9 cellular contexts compared by ENCODE assay signal in genomic region chr1:55580845-55581332, GRCh38.
DNase-seq lines count a peak whose midpoint lies in the region; ATAC-seq and TF ChIP-seq lines count a peak whose summit lies in the region.
"Had no signal": no experiment of that assay in that cellular context is flagged by ENCODE, and none has a peak within 500 bp of the region (broad histone marks: within the 10 kb centered on the region; RNA-seq: fewer than 3 reads in every experiment).

No MANE protein-coding gene starts in this region.

- H3K9me3 Mint-ChIP-seq in MCF 10A (ENCODE audit: unreplicated experiment): no peaks in the 10 kb centered on the region
- H3K9me3 Mint-ChIP-seq: activated T-cell treated with anti-CD3 and anti-CD28 coated beads, Interleukin-2, amount 50 U/mL, for 4 hours had no signal

- H3K4me3 Mint-ChIP-seq in MCF 10A (ENCODE audit: unreplicated experiment): peak overlapping the region; percentile 24
- H3K4me3 Mint-ChIP-seq: activated T-cell treated with anti-CD3 and anti-CD28 coated beads, Interleukin-2, amount 50 U/mL, for 4 hours had no signal

- no peaks in the 10 kb centered on the region for H3K27me3 Mint-ChIP-seq in MCF 10A (ENCODE audit: insufficient read depth, unreplicated experiment)

- H3K4me1 ChIP-seq in adrenal gland (replicated peaks in 1 of 2): no peaks in the 10 kb centered on the region

- H3K36me3 ChIP-seq in adrenal gland (replicated peaks in 1 of 2): no peaks in the 10 kb centered on the region

- H3K36me3 Mint-ChIP-seq in MCF 10A (ENCODE audit: insufficient read depth, unreplicated experiment): peaks cover 5% of the 10 kb centered on the region

- peaks cover 46% of the 10 kb centered on the region for H3K4me1 Mint-ChIP-seq in MCF 10A (ENCODE audit: insufficient read depth, unreplicated experiment)

- intact Hi-C loops in MCF 10A (cut with micrococcal nuclease) (no loop called here), dorsolateral prefrontal cortex (cut with DNase I) (no loop called here), adrenal gland (cut with DNase I) (no loop called here)

- peak overlapping the region in 13 of 21 experiments; percentile 17 to 81 (median 59) for H3K27ac ChIP-seq in skin epidermis
- H3K27ac ChIP-seq in dorsolateral prefrontal cortex: peak overlapping the region in 16 of 59 donors; percentile 3 to 62 (median 25)
- no peak overlapping the region for H3K27ac ChIP-seq in adrenal gland

- no peaks in the 10 kb centered on the region for H3K27me3 ChIP-seq in dorsolateral prefrontal cortex
- no peaks in the 10 kb centered on the region for H3K27me3 ChIP-seq in adrenal gland

- CTCF ChIA-PET in MCF 10A (lab: Yijun Ruan, JAX): interaction anchor here (0.6 to 1.3 kb wide), 4 partner anchors 10 to 1004 kb away, joined by 3 to 5 read pairs (median 3); no protein-coding TSS in a partner anchor

- 56 to 70% (median 69%) methylated on average over 3 of the region's 3 CpGs for WGBS in adrenal gland, 4 donors

- H3K4me3 ChIP-seq in skin epidermis: no peak overlapping the region
- peak overlapping the region in 2 of 59 donors; percentile 0 to 31 for H3K4me3 ChIP-seq in dorsolateral prefrontal cortex
- H3K4me3 ChIP-seq in adrenal gland: no peak overlapping the region

- no peak for ATAC-seq in HG02623 (IDR thresholded peaks at IDR 0.05; ENCODE audit: unreplicated experiment)
- ATAC-seq: activated T-cell treated with anti-CD3 and anti-CD28 coated beads, Interleukin-2, amount 50 U/mL, for 4 hours had no signal

- no peaks in the 10 kb centered on the region for H3K9me3 ChIP-seq in adrenal gland (replicated peaks in 1 of 3)

- no peak for TF ChIP-seq POLR2A in adrenal gland (IDR thresholded peaks at IDR 0.05)

- POLR2A ChIA-PET in MCF 10A (lab: Yijun Ruan, JAX): interaction anchor here (0.9 kb wide), 1 partner anchor 9 kb away, joined by 5 read pairs; no protein-coding TSS in a partner anchor

- H3K27ac Mint-ChIP-seq in MCF 10A (ENCODE audit: low read depth, unreplicated experiment): peak overlapping the region; percentile 90

- BruUV-seq in MCF 10A (replicated peaks; lab: Mats Ljungman, UMichigan): no TSS peak

- TF ChIP-seq CTCF in MCF 10A (IDR thresholded peaks at IDR 0.05; ENCODE audit: unreplicated experiment): no peak
- no peak for TF ChIP-seq CTCF in dorsolateral prefrontal cortex (IDR thresholded peaks at IDR 0.05 in 54 of 56, conservative IDR thresholded peaks at IDR 0.05 in 2 of 56; ENCODE audit: low read depth in 1 of 56, partially characterized antibody in 56 of 56)
- no peak for TF ChIP-seq CTCF in adrenal gland (IDR thresholded peaks at IDR 0.05)

- peak; percentile 96 for DNase-seq in HCEC 1CT
- DNase-seq in MCF 10A (ENCODE audit: unreplicated experiment): peak; percentile 55
- peak; percentile 56 for DNase-seq in hepatic stellate cell (ENCODE audit: low spot score)
- DNase-seq in dorsolateral prefrontal cortex: no peak
- no peak for DNase-seq in NAMALWA (ENCODE audit: low spot score)
- DNase-seq in adrenal gland: no peak
- DNase-seq: activated T-cell treated with anti-CD3 and anti-CD28 coated beads, Interleukin-2, amount 50 U/mL, for 4 hours had no signal

Comparison
In these comparisons a context has a peak if more than half of its experiments do, and no peak if none do; other contexts are left out.
1. DNase-seq: peak in HCEC 1CT (single experiment), MCF 10A (single experiment) and hepatic stellate cell (single experiment); none in dorsolateral prefrontal cortex (0 of 10), NAMALWA (single experiment) and adrenal gland (0 of 7).
2. H3K27ac ChIP-seq: peak in skin epidermis (13 of 21); none in adrenal gland (0 of 5).